In genomic region chr16:89995475-89996177, GRCh38 we compare ENCODE assay signal across 8 cellular contexts. TPM values are rescaled to one million over a fixed set of nuclear protein-coding genes. Genes with fewer than 3 reads are reported as not detected.
A peak's percentile ranks its signal among the peaks of the same experiment; 100 is the strongest.
DNase-seq lines count a peak whose midpoint lies in the region; ATAC-seq and TF ChIP-seq lines count a peak whose summit lies in the region.
"Not testable (repeated sequence)": the region's sequence is repeated elsewhere in the genome, so short reads cannot be mapped to it uniquely, and the experiment has no call there.

No MANE protein-coding gene starts in this region.

- not testable (repeated sequence) for H3K9me3 Mint-ChIP-seq in CD4-positive, alpha-beta T cell

- not testable (repeated sequence) for H3K27me3 Mint-ChIP-seq in CD4-positive, alpha-beta T cell

- WGBS in body of pancreas, 2 donors: 79 to 83% methylated on average over 4 to 7 of the region's 7 CpGs

- POLR2A ChIA-PET in CD4-positive, alpha-beta T cell (lab: Charles Lee): not testable (repeated sequence)

- CTCF ChIA-PET in CD4-positive, alpha-beta T cell (lab: Charles Lee): not testable (repeated sequence)

- peaks cover 59% of the 10 kb centered on the region for H3K36me3 Mint-ChIP-seq in CD4-positive, alpha-beta T cell (ENCODE audit: low read depth)

- not testable (repeated sequence) for H3K9me3 ChIP-seq in CD4-positive, alpha-beta T cell (ENCODE audit: control insufficient read depth, low read length); body of pancreas

- peak overlapping the region; percentile 42 for H3K4me3 Mint-ChIP-seq in CD4-positive, alpha-beta T cell

- peaks cover 0 to 11% of the 10 kb centered on the region in 2 donors for H3K36me3 ChIP-seq in body of pancreas (replicated peaks in 1 of 2; ENCODE audit: insufficient read depth in 1 of 2, low read depth in 2 of 2)

- TF ChIP-seq EP300 in Ishikawa (IDR thresholded peaks at IDR 0.05; ENCODE audit: borderline replicate concordance): peak; percentile 41; the same call in 1 of the 2 replicates

- peak in 4 of 10 experiments; percentile 20 to 45 (median 30) for DNase-seq in CD4-positive, alpha-beta T cell
- DNase-seq in SIG-M5 treated with dmso at 0.1 percent for 504 hours (lab: John Stamatoyannopoulos, UW; ENCODE audit: unreplicated experiment) (peak; percentile 19), body of pancreas (peak; percentile 27 to 39 (median 34)), foreskin melanocyte (peak; percentile 69), omental fat pad (ENCODE audit: low spot score) (peak; percentile 68)
- DNase-seq in activated CD8-positive, alpha-beta memory T cell treated with anti-CD3 and anti-CD28 coated beads for 4 hours (ENCODE audit: low read depth in 2 of 2): peak; percentile 14 to 33
- peak; percentile 18 to 42 for DNase-seq in stimulated activated CD8-positive, alpha-beta memory T cell treated with anti-CD3 and anti-CD28 coated beads, Interleukin-7, amount 100 ng/mL, for 48 hours (ENCODE audit: extremely low read depth in 1 of 2, low read depth in 1 of 2)

- peak overlapping the region; percentile 81 for H3K27ac Mint-ChIP-seq in CD4-positive, alpha-beta T cell

- TF ChIP-seq RAD21 in Ishikawa (IDR thresholded peaks at IDR 0.05; ENCODE audit: low read depth): not testable (repeated sequence)

- TF ChIP-seq POLR2A in body of pancreas (IDR thresholded peaks at IDR 0.05): not testable (repeated sequence)

- intact Hi-C loops in CD4-positive, alpha-beta T cell (cut with DNase I, micrococcal nuclease); body of pancreas (cut with DNase I): not testable (repeated sequence)

- not testable (repeated sequence) for H3K4me1 ChIP-seq in body of pancreas

- H3K27me3 ChIP-seq in CD4-positive, alpha-beta T cell (ENCODE audit: control insufficient read depth, insufficient read depth, low read length); body of pancreas: not testable (repeated sequence)

- H3K27ac ChIP-seq in CD4-positive, alpha-beta T cell (ENCODE audit: low read depth, low read length): peak overlapping the region; percentile 7
- peak overlapping the region; percentile 26 to 85 (median 46) for H3K27ac ChIP-seq in body of pancreas

- not testable (repeated sequence) for H3K4me1 Mint-ChIP-seq in CD4-positive, alpha-beta T cell (ENCODE audit: low read depth)

- not testable (repeated sequence) for TF ChIP-seq CTCF in CD4-positive, alpha-beta T cell (IDR thresholded peaks at IDR 0.05); body of pancreas (IDR thresholded peaks at IDR 0.05); omental fat pad (IDR thresholded peaks at IDR 0.05)

- H3K4me3 ChIP-seq in body of pancreas: not testable (repeated sequence)

- ATAC-seq in CD4-positive, alpha-beta T cell (ENCODE audit: poor library complexity): peak; percentile 29
- ATAC-seq in body of pancreas: not testable (repeated sequence)
- peak; percentile 10 for ATAC-seq in omental fat pad (ENCODE audit: low FRiP score)

TF ChIP-seq in Ishikawa, 13 proteins besides CTCF, POLR2A, EP300 and RAD21:
- TF ChIP-seq TCF12 (IDR thresholded peaks at IDR 0.05; ENCODE audit: low read depth) (peak; percentile 68; the same call in 1 of the 2 replicates), CEBPB (IDR thresholded peaks at IDR 0.05) (0 out of 2 replicates have a peak, but pooled peaks have one; percentile 16), USF1 (IDR thresholded peaks at IDR 0.05) (0 out of 2 replicates have a peak, but pooled peaks have one; percentile 3), MAX (IDR thresholded peaks at IDR 0.05) (peak; percentile 17; the same call in 1 of the 2 replicates)

RNA-seq across cellular contexts. Expression of gene DBNDD1, which starts 23.6 kb away (rescaled TPM):
- total RNA-seq in CD4-positive, alpha-beta T cell: 1 to 10 TPM; 2.6 to 2.8 TPM
- total RNA-seq in body of pancreas: 10 to 100 TPM; 10.9 to 14.8 TPM
- total RNA-seq in omental fat pad: 1 to 10 TPM in 3 of 4 donors, not detected in 1; 1.4 to 5.0 (median 3.5) TPM

RNA-seq across cellular contexts. Expression of gene DEF8, which starts 47.1 kb away (rescaled TPM):
- total RNA-seq in CD4-positive, alpha-beta T cell: 10 to 100 TPM; 30.7 to 36.3 TPM
- total RNA-seq in body of pancreas (10 to 100 TPM; 51.6 to 80.8 TPM), omental fat pad (10 to 100 TPM; 57.2 to 94.4 (median 80.6) TPM)
